ENCODE assay signal across 1 cellular context in the genomic region with DNA sequence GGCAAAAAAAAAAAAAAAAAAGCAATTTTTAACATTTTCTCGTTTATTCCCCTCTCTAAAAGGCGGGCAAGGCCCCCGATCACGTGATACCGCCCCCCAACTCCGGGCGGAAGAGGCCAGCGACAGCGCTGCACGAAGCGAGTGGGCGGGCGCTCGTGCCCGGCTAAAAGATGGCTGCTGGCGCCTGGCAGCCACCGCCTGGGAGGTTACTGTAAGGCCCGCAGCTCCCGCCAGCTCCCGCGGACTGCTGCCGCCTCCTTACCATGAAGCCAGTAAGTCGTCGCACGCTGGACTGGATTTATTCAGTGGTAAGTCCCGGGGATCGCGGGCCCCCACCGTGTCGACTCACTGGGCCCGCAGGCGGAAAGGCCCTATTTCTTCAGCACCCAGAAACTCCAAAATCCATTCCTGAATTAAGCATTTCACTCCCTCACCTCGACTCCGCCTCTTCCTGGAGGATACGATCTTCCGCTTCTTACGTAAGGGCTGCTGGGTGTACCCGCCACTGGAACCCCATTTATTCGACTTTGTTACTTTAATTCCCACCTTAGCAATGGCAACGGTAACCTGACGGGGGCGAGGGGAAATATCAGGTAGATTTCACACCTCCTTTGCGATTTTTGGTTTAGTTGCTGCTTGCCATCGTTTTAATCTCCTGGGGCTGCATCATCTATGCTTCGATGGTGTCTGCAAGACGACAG.
TF ChIP-seq lines count a peak whose summit lies in the region.

A gene with protein sequence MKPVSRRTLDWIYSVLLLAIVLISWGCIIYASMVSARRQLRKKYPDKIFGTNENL (plus strand): TSS at position 156 of the 701 bp plus-strand sequence. CDS start 108 bp downstream, at position 264.
A gene (minus strand): TSS at position 415 of the 701 bp plus-strand sequence. CDS start 150 bp downstream, at position 265.

TF ChIP-seq in HepG2, 621 proteins besides CTCF, POLR2A, EP300 and RAD21 (continued from another document and continues in another):
- TF ChIP-seq FOXK1 (CRISPR knock-in tag; IDR thresholded peaks at IDR 0.05; ENCODE audit: borderline replicate concordance, low read depth) (peak; percentile 70; the same call in 1 of the 2 replicates), NR2F2 (IDR thresholded peaks at IDR 0.05; ENCODE audit: borderline replicate concordance, low read depth) (no peak), ZNF382 (CRISPR knock-in tag; IDR thresholded peaks at IDR 0.05; ENCODE audit: borderline replicate concordance) (no peak), SMARCE1 (IDR thresholded peaks at IDR 0.05; ENCODE audit: borderline replicate concordance) (no peak), BRCA1 (CRISPR knock-in tag; IDR thresholded peaks at IDR 0.05) (no peak), PCBP2 (optimal IDR thresholded peaks at IDR 0.05; ENCODE audit: low read depth, low read length, poor library complexity, severe bottlenecking) (no peak), THYN1 (CRISPR knock-in tag; IDR thresholded peaks at IDR 0.05; ENCODE audit: borderline replicate concordance, low read depth) (no peak), NR2F6 (IDR thresholded peaks at IDR 0.05) (no peak; the same call in 1 of the 2 replicates), NR2F6 (CRISPR knock-in tag; IDR thresholded peaks at IDR 0.05) (0 out of 2 replicates have a peak, but pooled peaks have one; percentile 15), NFYC (CRISPR knock-in tag; IDR thresholded peaks at IDR 0.05) (peak; percentile 17; the same call in 1 of the 2 replicates), ZNF343 (CRISPR knock-in tag; IDR thresholded peaks at IDR 0.05) (peak; percentile 80; the same call in 1 of the 2 replicates), GFI1 (CRISPR knock-in tag; IDR thresholded peaks at IDR 0.05; ENCODE audit: borderline replicate concordance) (no peak; the same call in 1 of the 2 replicates), ZNF292 (CRISPR knock-in tag; IDR thresholded peaks at IDR 0.05; ENCODE audit: borderline replicate concordance, low read depth) (0 out of 2 replicates have a peak, but pooled peaks have one; percentile 62), KAT8 (CRISPR knock-in tag; IDR thresholded peaks at IDR 0.05) (peak; percentile 91), TBX3 (IDR thresholded peaks at IDR 0.05; ENCODE audit: borderline replicate concordance) (no peak), NFYB (CRISPR knock-in tag; IDR thresholded peaks at IDR 0.05) (peak; percentile 29; the same call in 1 of the 2 replicates), RBM22 (optimal IDR thresholded peaks at IDR 0.05; ENCODE audit: low read length) (no peak), ZFP37 (CRISPR knock-in tag; IDR thresholded peaks at IDR 0.05; ENCODE audit: borderline replicate concordance) (0 out of 2 replicates have a peak, but pooled peaks have one; percentile 17), NONO (IDR thresholded peaks at IDR 0.05) (no peak), NONO (CRISPR knock-in tag; conservative IDR thresholded peaks at IDR 0.05) (peak; percentile 57; the same call in 1 of the 2 replicates), FOSL2 (CRISPR knock-in tag; IDR thresholded peaks at IDR 0.05) (peak; percentile 52; the same call in 1 of the 2 replicates), ZSCAN9 (CRISPR knock-in tag; IDR thresholded peaks at IDR 0.05; ENCODE audit: borderline replicate concordance) (peak; percentile 83; the same call in 1 of the 2 replicates), POGZ (CRISPR knock-in tag; IDR thresholded peaks at IDR 0.05) (peak; percentile 65), ZNF83 (CRISPR knock-in tag; IDR thresholded peaks at IDR 0.05; ENCODE audit: borderline replicate concordance) (no peak), TAF15 (IDR thresholded peaks at IDR 0.05; ENCODE audit: low read depth, low read length, poor library complexity, severe bottlenecking) (no peak), TSC22D2 (CRISPR knock-in tag; IDR thresholded peaks at IDR 0.05; ENCODE audit: borderline replicate concordance) (peak; percentile 53; the same call in 1 of the 2 replicates), MIER3 (CRISPR knock-in tag; IDR thresholded peaks at IDR 0.05; ENCODE audit: borderline replicate concordance) (peak; percentile 30; the same call in 1 of the 2 replicates), ATM (IDR thresholded peaks at IDR 0.05; ENCODE audit: borderline replicate concordance) (no peak), KLF12 (CRISPR knock-in tag; IDR thresholded peaks at IDR 0.05; ENCODE audit: borderline replicate concordance) (no peak; the same call in 1 of the 2 replicates), ZNF772 (CRISPR knock-in tag; IDR thresholded peaks at IDR 0.05) (peak; percentile 50; the same call in 1 of the 2 replicates), ZNF30 (CRISPR knock-in tag; IDR thresholded peaks at IDR 0.05) (no peak)
- TF ChIP-seq, protein P1, sequence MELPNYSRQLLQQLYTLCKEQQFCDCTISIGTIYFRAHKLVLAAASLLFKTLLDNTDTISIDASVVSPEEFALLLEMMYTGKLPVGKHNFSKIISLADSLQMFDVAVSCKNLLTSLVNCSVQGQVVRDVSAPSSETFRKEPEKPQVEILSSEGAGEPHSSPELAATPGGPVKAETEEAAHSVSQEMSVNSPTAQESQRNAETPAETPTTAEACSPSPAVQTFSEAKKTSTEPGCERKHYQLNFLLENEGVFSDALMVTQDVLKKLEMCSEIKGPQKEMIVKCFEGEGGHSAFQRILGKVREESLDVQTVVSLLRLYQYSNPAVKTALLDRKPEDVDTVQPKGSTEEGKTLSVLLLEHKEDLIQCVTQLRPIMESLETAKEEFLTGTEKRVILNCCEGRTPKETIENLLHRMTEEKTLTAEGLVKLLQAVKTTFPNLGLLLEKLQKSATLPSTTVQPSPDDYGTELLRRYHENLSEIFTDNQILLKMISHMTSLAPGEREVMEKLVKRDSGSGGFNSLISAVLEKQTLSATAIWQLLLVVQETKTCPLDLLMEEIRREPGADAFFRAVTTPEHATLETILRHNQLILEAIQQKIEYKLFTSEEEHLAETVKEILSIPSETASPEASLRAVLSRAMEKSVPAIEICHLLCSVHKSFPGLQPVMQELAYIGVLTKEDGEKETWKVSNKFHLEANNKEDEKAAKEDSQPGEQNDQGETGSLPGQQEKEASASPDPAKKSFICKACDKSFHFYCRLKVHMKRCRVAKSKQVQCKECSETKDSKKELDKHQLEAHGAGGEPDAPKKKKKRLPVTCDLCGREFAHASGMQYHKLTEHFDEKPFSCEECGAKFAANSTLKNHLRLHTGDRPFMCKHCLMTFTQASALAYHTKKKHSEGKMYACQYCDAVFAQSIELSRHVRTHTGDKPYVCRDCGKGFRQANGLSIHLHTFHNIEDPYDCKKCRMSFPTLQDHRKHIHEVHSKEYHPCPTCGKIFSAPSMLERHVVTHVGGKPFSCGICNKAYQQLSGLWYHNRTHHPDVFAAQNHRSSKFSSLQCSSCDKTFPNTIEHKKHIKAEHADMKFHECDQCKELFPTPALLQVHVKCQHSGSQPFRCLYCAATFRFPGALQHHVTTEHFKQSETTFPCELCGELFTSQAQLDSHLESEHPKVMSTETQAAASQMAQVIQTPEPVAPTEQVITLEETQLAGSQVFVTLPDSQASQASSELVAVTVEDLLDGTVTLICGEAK (IDR thresholded peaks at IDR 0.05) = no peak
- TF ChIP-seq, protein P1 (CRISPR knock-in tag; IDR thresholded peaks at IDR 0.05) = peak; percentile 84; the same call in 1 of the 2 replicates
- TF ChIP-seq, protein P2, sequence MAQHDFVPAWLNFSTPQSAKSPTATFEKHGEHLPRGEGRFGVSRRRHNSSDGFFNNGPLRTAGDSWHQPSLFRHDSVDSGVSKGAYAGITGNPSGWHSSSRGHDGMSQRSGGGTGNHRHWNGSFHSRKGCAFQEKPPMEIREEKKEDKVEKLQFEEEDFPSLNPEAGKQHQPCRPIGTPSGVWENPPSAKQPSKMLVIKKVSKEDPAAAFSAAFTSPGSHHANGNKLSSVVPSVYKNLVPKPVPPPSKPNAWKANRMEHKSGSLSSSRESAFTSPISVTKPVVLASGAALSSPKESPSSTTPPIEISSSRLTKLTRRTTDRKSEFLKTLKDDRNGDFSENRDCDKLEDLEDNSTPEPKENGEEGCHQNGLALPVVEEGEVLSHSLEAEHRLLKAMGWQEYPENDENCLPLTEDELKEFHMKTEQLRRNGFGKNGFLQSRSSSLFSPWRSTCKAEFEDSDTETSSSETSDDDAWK (CRISPR knock-in tag; IDR thresholded peaks at IDR 0.05) = no peak
- TF ChIP-seq, protein P3, sequence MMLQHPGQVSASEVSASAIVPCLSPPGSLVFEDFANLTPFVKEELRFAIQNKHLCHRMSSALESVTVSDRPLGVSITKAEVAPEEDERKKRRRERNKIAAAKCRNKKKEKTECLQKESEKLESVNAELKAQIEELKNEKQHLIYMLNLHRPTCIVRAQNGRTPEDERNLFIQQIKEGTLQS (CRISPR knock-in tag; IDR thresholded peaks at IDR 0.05) = 0 out of 2 replicates have a peak, but pooled peaks have one; percentile 20
- TF ChIP-seq, protein P4, sequence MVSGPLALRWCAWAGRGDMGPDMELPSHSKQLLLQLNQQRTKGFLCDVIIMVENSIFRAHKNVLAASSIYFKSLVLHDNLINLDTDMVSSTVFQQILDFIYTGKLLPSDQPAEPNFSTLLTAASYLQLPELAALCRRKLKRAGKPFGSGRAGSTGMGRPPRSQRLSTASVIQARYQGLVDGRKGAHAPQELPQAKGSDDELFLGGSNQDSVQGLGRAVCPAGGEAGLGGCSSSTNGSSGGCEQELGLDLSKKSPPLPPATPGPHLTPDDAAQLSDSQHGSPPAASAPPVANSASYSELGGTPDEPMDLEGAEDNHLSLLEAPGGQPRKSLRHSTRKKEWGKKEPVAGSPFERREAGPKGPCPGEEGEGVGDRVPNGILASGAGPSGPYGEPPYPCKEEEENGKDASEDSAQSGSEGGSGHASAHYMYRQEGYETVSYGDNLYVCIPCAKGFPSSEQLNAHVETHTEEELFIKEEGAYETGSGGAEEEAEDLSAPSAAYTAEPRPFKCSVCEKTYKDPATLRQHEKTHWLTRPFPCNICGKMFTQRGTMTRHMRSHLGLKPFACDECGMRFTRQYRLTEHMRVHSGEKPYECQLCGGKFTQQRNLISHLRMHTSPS (CRISPR knock-in tag; IDR thresholded peaks at IDR 0.05; ENCODE audit: low read depth) = no peak
- TF ChIP-seq, protein P5, sequence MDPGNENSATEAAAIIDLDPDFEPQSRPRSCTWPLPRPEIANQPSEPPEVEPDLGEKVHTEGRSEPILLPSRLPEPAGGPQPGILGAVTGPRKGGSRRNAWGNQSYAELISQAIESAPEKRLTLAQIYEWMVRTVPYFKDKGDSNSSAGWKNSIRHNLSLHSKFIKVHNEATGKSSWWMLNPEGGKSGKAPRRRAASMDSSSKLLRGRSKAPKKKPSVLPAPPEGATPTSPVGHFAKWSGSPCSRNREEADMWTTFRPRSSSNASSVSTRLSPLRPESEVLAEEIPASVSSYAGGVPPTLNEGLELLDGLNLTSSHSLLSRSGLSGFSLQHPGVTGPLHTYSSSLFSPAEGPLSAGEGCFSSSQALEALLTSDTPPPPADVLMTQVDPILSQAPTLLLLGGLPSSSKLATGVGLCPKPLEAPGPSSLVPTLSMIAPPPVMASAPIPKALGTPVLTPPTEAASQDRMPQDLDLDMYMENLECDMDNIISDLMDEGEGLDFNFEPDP (CRISPR knock-in tag; conservative IDR thresholded peaks at IDR 0.05) = no peak
- TF ChIP-seq, protein P6, sequence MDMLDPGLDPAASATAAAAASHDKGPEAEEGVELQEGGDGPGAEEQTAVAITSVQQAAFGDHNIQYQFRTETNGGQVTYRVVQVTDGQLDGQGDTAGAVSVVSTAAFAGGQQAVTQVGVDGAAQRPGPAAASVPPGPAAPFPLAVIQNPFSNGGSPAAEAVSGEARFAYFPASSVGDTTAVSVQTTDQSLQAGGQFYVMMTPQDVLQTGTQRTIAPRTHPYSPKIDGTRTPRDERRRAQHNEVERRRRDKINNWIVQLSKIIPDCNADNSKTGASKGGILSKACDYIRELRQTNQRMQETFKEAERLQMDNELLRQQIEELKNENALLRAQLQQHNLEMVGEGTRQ (IDR thresholded peaks at IDR 0.05; ENCODE audit: low read depth, low read length) = peak; percentile 83
- TF ChIP-seq, protein P6 (CRISPR knock-in tag; IDR thresholded peaks at IDR 0.05; ENCODE audit: borderline replicate concordance) = peak; percentile 93; the same call in 1 of the 2 replicates
- TF ChIP-seq, protein P7, sequence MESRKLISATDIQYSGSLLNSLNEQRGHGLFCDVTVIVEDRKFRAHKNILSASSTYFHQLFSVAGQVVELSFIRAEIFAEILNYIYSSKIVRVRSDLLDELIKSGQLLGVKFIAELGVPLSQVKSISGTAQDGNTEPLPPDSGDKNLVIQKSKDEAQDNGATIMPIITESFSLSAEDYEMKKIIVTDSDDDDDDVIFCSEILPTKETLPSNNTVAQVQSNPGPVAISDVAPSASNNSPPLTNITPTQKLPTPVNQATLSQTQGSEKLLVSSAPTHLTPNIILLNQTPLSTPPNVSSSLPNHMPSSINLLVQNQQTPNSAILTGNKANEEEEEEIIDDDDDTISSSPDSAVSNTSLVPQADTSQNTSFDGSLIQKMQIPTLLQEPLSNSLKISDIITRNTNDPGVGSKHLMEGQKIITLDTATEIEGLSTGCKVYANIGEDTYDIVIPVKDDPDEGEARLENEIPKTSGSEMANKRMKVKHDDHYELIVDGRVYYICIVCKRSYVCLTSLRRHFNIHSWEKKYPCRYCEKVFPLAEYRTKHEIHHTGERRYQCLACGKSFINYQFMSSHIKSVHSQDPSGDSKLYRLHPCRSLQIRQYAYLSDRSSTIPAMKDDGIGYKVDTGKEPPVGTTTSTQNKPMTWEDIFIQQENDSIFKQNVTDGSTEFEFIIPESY (CRISPR knock-in tag; IDR thresholded peaks at IDR 0.05) = no peak
